ENCODE assay signal across 8 cellular contexts in genomic region chr10:11804336-11804735, GRCh38. TPM values are rescaled to one million over a fixed set of nuclear protein-coding genes. Genes with fewer than 3 reads are reported as not detected.
"Had no signal": no experiment of that assay in that cellular context is flagged by ENCODE, and none has a peak within 500 bp of the region (broad histone marks: within the 10 kb centered on the region; RNA-seq: fewer than 3 reads in every experiment).

No MANE protein-coding gene starts in this region.

- H3K4me3 ChIP-seq: K562 had no signal

- H3K27ac Mint-ChIP-seq: IgD-negative memory B cell had no signal

- H3K4me3 Mint-ChIP-seq: IgD-negative memory B cell had no signal

- FAIRE-seq: HepG2, HTR-8/SVneo, K562 had no signal

- DNase-seq: IMR-90, KBM-7, KG1 had no signal

- H3K27ac ChIP-seq: HL-60 had no signal

- ATAC-seq: K562 had no signal

- H3K4me1 Mint-ChIP-seq: IgD-negative memory B cell had no signal

RNA-seq across cellular contexts. Expression of gene PROSER2, which starts 18.8 kb away (rescaled TPM):
- polyA plus RNA-seq: IgD-negative memory B cell had no signal
